ENCODE assay signal across 19 cellular contexts in the genomic region with DNA sequence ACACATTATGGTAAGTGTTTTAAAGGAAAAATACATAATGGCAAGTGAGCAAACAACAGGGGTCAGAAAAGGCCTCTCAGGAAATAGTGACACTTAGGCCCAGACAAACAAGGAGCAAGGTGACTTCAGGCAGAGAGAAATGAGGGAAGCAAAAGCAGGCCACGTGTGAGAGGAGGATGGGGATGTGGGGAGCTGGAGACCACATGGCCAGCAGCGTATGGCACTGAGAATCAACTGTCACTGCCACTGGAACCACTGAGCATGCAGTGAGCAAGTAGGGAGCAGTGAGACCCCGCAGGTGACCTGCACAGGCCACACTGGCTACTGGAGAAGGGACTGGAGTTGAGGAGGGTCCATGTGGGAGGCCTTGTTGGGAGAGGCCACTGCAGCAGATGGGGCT.
A peak's percentile ranks its signal among the peaks of the same experiment; 100 is the strongest.
DNase-seq lines count a peak whose midpoint lies in the region; ATAC-seq, FAIRE-seq and TF ChIP-seq lines count a peak whose summit lies in the region.
"Had no signal": no experiment of that assay in that cellular context is flagged by ENCODE, and none has a peak within 500 bp of the region (broad histone marks: within the 10 kb centered on the region; RNA-seq: fewer than 3 reads in every experiment).

No MANE protein-coding gene starts in this region.

- H3K36me3 ChIP-seq in endodermal cell (ENCODE audit: control insufficient read depth, insufficient read depth, low read length), result no peaks in the 10 kb centered on the region
- H3K36me3 ChIP-seq in stomach, result no peaks in the 10 kb centered on the region
- H3K36me3 ChIP-seq: adrenal gland, gastroesophageal sphincter, neutrophil, thoracic aorta had no signal

- H3K27ac ChIP-seq in endodermal cell (ENCODE audit: low read depth, low read length) (no peak overlapping the region), stomach (no peak overlapping the region)
- H3K27ac ChIP-seq: gastroesophageal sphincter, neutrophil, SK-N-MC, thoracic aorta had no signal

- H3K4me3 ChIP-seq in endodermal cell (ENCODE audit: low read length) (no peak overlapping the region), stomach (no peak overlapping the region)
- H3K4me3 ChIP-seq: adrenal gland, gastroesophageal sphincter, SK-N-MC, thoracic aorta had no signal

- H3K9ac ChIP-seq in endodermal cell (ENCODE audit: extremely low read depth, low read length, poor library complexity, severe bottlenecking), result no peak overlapping the region

- H3K4me1 ChIP-seq in endodermal cell (ENCODE audit: control insufficient read depth, insufficient read depth, low read length) (no peaks in the 10 kb centered on the region), stomach (peaks cover 5 to 21% (median 12%) of the 10 kb centered on the region in 4 donors)

- intact Hi-C loops in stomach (cut with DNase I; ENCODE audit: low total_unique reads), result no loop called here

- FAIRE-seq in frontal cortex (lab: Jason Lieb, UNC), result no peak

- no peak for TF ChIP-seq EP300 in stomach (IDR thresholded peaks at IDR 0.05)

- peaks cover 24% of the 10 kb centered on the region for H3K27me3 Mint-ChIP-seq in endodermal cell (ENCODE audit: insufficient read depth)

- H3K36me3 Mint-ChIP-seq in endodermal cell (ENCODE audit: low read depth), result no peaks in the 10 kb centered on the region

- ATAC-seq in GM21360 (IDR thresholded peaks at IDR 0.05; ENCODE audit: unreplicated experiment), result no peak
- ATAC-seq: gastroesophageal sphincter had no signal

- WGBS in endodermal cell (ENCODE audit: insufficient coverage in 1 of 2, insufficient read length in 1 of 2), 2 experiments, result 83 to 88% methylated on average over 2 to 3 of the region's 3 CpGs
- 59 to 75% (median 65%) methylated on average over 3 of the region's 3 CpGs for WGBS in stomach, 5 donors

- no peak for TF ChIP-seq CTCF in endodermal cell (conservative IDR thresholded peaks at IDR 0.05)
- TF ChIP-seq CTCF in stomach (IDR thresholded peaks at IDR 0.05), result no peak

- H3K4me1 Mint-ChIP-seq in endodermal cell, result peaks cover 18% of the 10 kb centered on the region

- peaks cover 27% of the 10 kb centered on the region for H3K9me3 ChIP-seq in endodermal cell (ENCODE audit: control insufficient read depth, low read length)
- H3K9me3 ChIP-seq in stomach, result peaks cover 0 to 17% (median 11%) of the 10 kb centered on the region in 4 donors
- H3K9me3 ChIP-seq: adrenal gland, neutrophil had no signal

- H3K4me3 Mint-ChIP-seq in endodermal cell, result no peak overlapping the region

- in situ Hi-C loops in KBM-7 (cut with MboI; ENCODE audit: low pct_unique_long_range_greater_than_20kb, low sequenced_read_pairs), result no loop called here

- peak overlapping the region; percentile 12 for H3K27ac Mint-ChIP-seq in endodermal cell

- DNase-seq in GDM1 (lab: John Stamatoyannopoulos, UW) (peak; percentile 63), KBM-7 (peak; percentile 68), endodermal cell (peak; percentile 37), stomach (peak; percentile 9), NCI-H1105 treated with DMSO at 0.1 percent for 48 hours (lab: John Stamatoyannopoulos, UW) (no peak), frontal cortex (ENCODE audit: low spot score in 2 of 2) (no peak)
- DNase-seq: activated CD4-positive, alpha-beta T cell treated with anti-CD3 and anti-CD28 coated beads for 1 hour; activated CD8-positive, alpha-beta memory T cell treated with anti-CD3 and anti-CD28 coated beads, Interleukin-2, amount 50 U/mL, for 4 hours; activated effector memory CD4-positive, alpha-beta T cell treated with anti-CD3 and anti-CD28 coated beads, Interleukin-2, amount 50 U/mL, for 16 hours; HCEC 1CT; NCI-H1048; NCI-H2081; NCI-H446 treated with DMSO at 0.1 percent for 48 hours had no signal

- H3K9me3 Mint-ChIP-seq in endodermal cell, result peaks cover 22% of the 10 kb centered on the region

- H3K27me3 ChIP-seq in endodermal cell (ENCODE audit: control insufficient read depth, insufficient read depth, low read length, poor library complexity, severe bottlenecking), result peaks cover 23% of the 10 kb centered on the region
- H3K27me3 ChIP-seq in stomach, result peaks cover 0 to 20% (median 17%) of the 10 kb centered on the region in 3 donors
- H3K27me3 ChIP-seq: adrenal gland, gastroesophageal sphincter had no signal

- TF ChIP-seq POLR2A in stomach (IDR thresholded peaks at IDR 0.05), result no peak

Comparison
In these comparisons a context has a peak if more than half of its experiments do, and no peak if none do; other contexts are left out.
1. DNase-seq: peak in GDM1 (single experiment), KBM-7 (single experiment), endodermal cell (single experiment) and stomach (single experiment); none in NCI-H1105 treated with DMSO at 0.1 percent for 48 hours (single experiment) and frontal cortex (0 of 2).